13 cellular contexts compared by ENCODE assay signal in genomic region chr12:28415755-28416154, GRCh38.
DNase-seq lines count a peak whose midpoint lies in the region; TF ChIP-seq lines count a peak whose summit lies in the region.
"Had no signal": no experiment of that assay in that cellular context is flagged by ENCODE, and none has a peak within 500 bp of the region (broad histone marks: within the 10 kb centered on the region; RNA-seq: fewer than 3 reads in every experiment).

No MANE protein-coding gene starts in this region.

- H3K4me1 Mint-ChIP-seq in endothelial cell (ENCODE audit: unreplicated experiment), result peaks cover 3% of the 10 kb centered on the region

- DNase-seq in A172 (ENCODE audit: low spot score), result peak; percentile 54
- peak; percentile 77 for DNase-seq in HS-27A (ENCODE audit: low read depth)
- peak; percentile 80 for DNase-seq in astrocyte of the spinal cord (ENCODE audit: low read depth, low spot score)
- peak; percentile 28 for DNase-seq in glomerular visceral epithelial cell (ENCODE audit: extremely low spot score)
- DNase-seq in NCI-H2196 (lab: John Stamatoyannopoulos, UW; ENCODE audit: unreplicated experiment), result no peak
- no peak for DNase-seq in inferior parietal cortex (ENCODE audit: extremely low spot score)
- DNase-seq in endothelial cell (ENCODE audit: low spot score), result no peak
- DNase-seq in stimulated activated CD4-positive, alpha-beta T cell treated with anti-CD3 and anti-CD28 coated beads, Interleukin-1b, Interleukin-23, amount 100 ng/mL, for 48 hours, result no peak
- DNase-seq: cerebellar nuclear complex, head of caudate nucleus, NCI-H1417, NCI-H526, testis had no signal

- in situ Hi-C loops in astrocyte of the spinal cord (cut with HindIII; ENCODE audit: low sequenced_read_pairs), result no loop called here

- peaks cover 6% of the 10 kb centered on the region for H3K36me3 Mint-ChIP-seq in endothelial cell (ENCODE audit: low read depth, unreplicated experiment)

- H3K27me3 Mint-ChIP-seq in endothelial cell (ENCODE audit: unreplicated experiment), result peaks cover 1% of the 10 kb centered on the region

- H3K4me3 ChIP-seq in astrocyte of the spinal cord (ENCODE audit: low read depth, low read length), result no peak overlapping the region
- H3K4me3 ChIP-seq: testis had no signal

- no peaks in the 10 kb centered on the region for H3K9me3 Mint-ChIP-seq in endothelial cell (ENCODE audit: unreplicated experiment)

- no peak overlapping the region for H3K27ac Mint-ChIP-seq in endothelial cell (ENCODE audit: unreplicated experiment)

- no peak for TF ChIP-seq CTCF in astrocyte of the spinal cord (IDR thresholded peaks at IDR 0.05; ENCODE audit: low read depth, low read length)
- TF ChIP-seq CTCF in endothelial cell (IDR thresholded peaks at IDR 0.05; ENCODE audit: unreplicated experiment), result no peak

- H3K4me3 Mint-ChIP-seq in endothelial cell (ENCODE audit: unreplicated experiment), result no peak overlapping the region

Comparison
In these comparisons a context has a peak if more than half of its experiments do, and no peak if none do; other contexts are left out.
1. DNase-seq: peak in A172 (single experiment), HS-27A (single experiment), astrocyte of the spinal cord (single experiment) and glomerular visceral epithelial cell (single experiment); none in NCI-H2196 (single experiment), inferior parietal cortex (single experiment), endothelial cell (single experiment) and stimulated activated CD4-positive, alpha-beta T cell treated with anti-CD3 and anti-CD28 coated beads, Interleukin-1b, Interleukin-23, amount 100 ng/mL, for 48 hours (single experiment).